Comparison of ENCODE assay signal across 3 cellular contexts in genomic region chr6:62119401-62119800, GRCh38.
"Had no signal": no experiment of that assay in that cellular context is flagged by ENCODE, and none has a peak within 500 bp of the region (broad histone marks: within the 10 kb centered on the region; RNA-seq: fewer than 3 reads in every experiment).

No MANE protein-coding gene starts in this region.

- DNase-seq: GDM1, GF-D8 had no signal

- ATAC-seq: GM12878 had no signal

- H3K4me3 ChIP-seq: GM12878 had no signal
